Comparison of ENCODE assay signal across 28 cellular contexts in genomic region chr1:15065291-15065690, GRCh38.
"Had no signal": no experiment of that assay in that cellular context is flagged by ENCODE, and none has a peak within 500 bp of the region (broad histone marks: within the 10 kb centered on the region; RNA-seq: fewer than 3 reads in every experiment).

No MANE protein-coding gene starts in this region.

- H3K9me3 ChIP-seq: adrenal gland, body of pancreas, gastrocnemius medialis had no signal

- H3K4me1 Mint-ChIP-seq: activated CD4-positive, alpha-beta memory T cell treated with anti-CD3 and anti-CD28 coated beads, Interleukin-2, amount 10 ng/mL, durations not matched to agents 7 days and 5 days; activated CD4-positive, alpha-beta T cell treated with anti-CD3 and anti-CD28 coated beads, Interleukin-2, amount 10 ng/mL, durations not matched to agents 7 days and 5 days; activated naive CD4-positive, alpha-beta T cell treated with anti-CD3 and anti-CD28 coated beads, Interleukin-2, amount 50 U/mL, for 24 hours had no signal

- H3K4me3 ChIP-seq: adrenal gland, body of pancreas, esophagus muscularis mucosa, gastrocnemius medialis had no signal

- H3K36me3 ChIP-seq: gastrocnemius medialis had no signal

- DNase-seq: activated CD4-positive, alpha-beta memory T cell treated with anti-CD3 and anti-CD28 coated beads, Interleukin-2, amount 10 ng/mL, durations not matched to agents 7 days and 5 days; activated CD4-positive, alpha-beta T cell treated with anti-CD3 and anti-CD28 coated beads for 1 hour; activated CD4-positive, alpha-beta T cell treated with anti-CD3 and anti-CD28 coated beads for 4 hours; activated CD4-positive, alpha-beta T cell treated with anti-CD3 and anti-CD28 coated beads, Interleukin-2, amount 10 ng/mL, durations not matched to agents 7 days and 5 days; activated CD4-positive, alpha-beta T cell treated with anti-CD3 and anti-CD28 coated beads, Interleukin-2, amount 50 U/mL, for 4 hours; activated CD4-positive, CD25-positive, alpha-beta regulatory T cell; activated effector memory CD4-positive, alpha-beta T cell treated with anti-CD3 and anti-CD28 coated beads, Interleukin-2, amount 50 U/mL, for 16 hours; activated naive CD4-positive, alpha-beta T cell treated with anti-CD3 and anti-CD28 coated beads for 36 hours; activated naive CD8-positive, alpha-beta T cell treated with anti-CD3 and anti-CD28 coated beads for 36 hours; activated naive CD8-positive, alpha-beta T cell treated with anti-CD3 and anti-CD28 coated beads, Interleukin-2, amount 50 U/mL, for 24 hours; activated T-cell treated with anti-CD3 and anti-CD28 coated beads, Interleukin-2, amount 50 U/mL, for 4 hours; adrenal gland; amygdala; aorta; body of pancreas; caudate nucleus; cortex of kidney; dermis blood vessel endothelial cell; effector CD4-positive, alpha-beta T cell; erythroblast; foreskin keratinocyte; gastrocnemius medialis; T-helper 2 cell had no signal

- H3K27me3 Mint-ChIP-seq: activated CD4-positive, alpha-beta memory T cell treated with anti-CD3 and anti-CD28 coated beads, Interleukin-2, amount 10 ng/mL, durations not matched to agents 7 days and 5 days; activated CD4-positive, alpha-beta T cell treated with anti-CD3 and anti-CD28 coated beads, Interleukin-2, amount 10 ng/mL, durations not matched to agents 7 days and 5 days; activated naive CD4-positive, alpha-beta T cell treated with anti-CD3 and anti-CD28 coated beads, Interleukin-2, amount 50 U/mL, for 24 hours; activated naive CD8-positive, alpha-beta T cell treated with anti-CD3 and anti-CD28 coated beads for 36 hours; activated naive CD8-positive, alpha-beta T cell treated with anti-CD3 and anti-CD28 coated beads, Interleukin-2, amount 50 U/mL, for 24 hours had no signal

- H3K27ac Mint-ChIP-seq: activated CD4-positive, alpha-beta memory T cell treated with anti-CD3 and anti-CD28 coated beads, Interleukin-2, amount 10 ng/mL, durations not matched to agents 7 days and 5 days; activated CD4-positive, alpha-beta T cell treated with anti-CD3 and anti-CD28 coated beads, Interleukin-2, amount 10 ng/mL, durations not matched to agents 7 days and 5 days; activated naive CD4-positive, alpha-beta T cell treated with anti-CD3 and anti-CD28 coated beads for 36 hours; activated naive CD4-positive, alpha-beta T cell treated with anti-CD3 and anti-CD28 coated beads, Interleukin-2, amount 50 U/mL, for 24 hours; activated naive CD8-positive, alpha-beta T cell treated with anti-CD3 and anti-CD28 coated beads for 36 hours; activated naive CD8-positive, alpha-beta T cell treated with anti-CD3 and anti-CD28 coated beads, Interleukin-2, amount 50 U/mL, for 24 hours; activated T-helper 1 cell treated with anti-CD3 and anti-CD28 coated beads, Interleukin-12 subunit alpha, Interleukin-12 subunit beta, Interleukin-2, Interleukin-4 antibody, amounts not matched to agents 30 ng/mL and 10 ng/mL and 1 ng/mL, durations not matched to agents 14 hours and 24 hours and 36 hours; activated T-helper 2 cell treated with anti-CD3 and anti-CD28 coated beads, Interferon-gamma antibody, Interleukin-2, Interleukin-4, amounts not matched to agents 10 μg/mL and 5 μg/mL and 100 μg/mL, durations not matched to agents 14 hours and 24 hours and 36 hours had no signal

- H3K4me3 Mint-ChIP-seq: activated CD4-positive, alpha-beta memory T cell treated with anti-CD3 and anti-CD28 coated beads, Interleukin-2, amount 10 ng/mL, durations not matched to agents 7 days and 5 days; activated CD4-positive, alpha-beta T cell treated with anti-CD3 and anti-CD28 coated beads, Interleukin-2, amount 10 ng/mL, durations not matched to agents 7 days and 5 days; activated naive CD4-positive, alpha-beta T cell treated with anti-CD3 and anti-CD28 coated beads for 36 hours; activated naive CD8-positive, alpha-beta T cell treated with anti-CD3 and anti-CD28 coated beads for 36 hours; activated naive CD8-positive, alpha-beta T cell treated with anti-CD3 and anti-CD28 coated beads, Interleukin-2, amount 50 U/mL, for 24 hours; activated T-cell treated with anti-CD3 and anti-CD28 coated beads, Interleukin-2, amount 50 U/mL, for 4 hours; activated T-helper 1 cell treated with anti-CD3 and anti-CD28 coated beads, Interleukin-12 subunit alpha, Interleukin-12 subunit beta, Interleukin-2, Interleukin-4 antibody, amounts not matched to agents 30 ng/mL and 10 ng/mL and 1 ng/mL, durations not matched to agents 14 hours and 24 hours and 36 hours had no signal

- H3K27ac ChIP-seq: body of pancreas, esophagus muscularis mucosa, gastrocnemius medialis had no signal

- H3K27me3 ChIP-seq: adrenal gland, body of pancreas, esophagus muscularis mucosa, foreskin keratinocyte, gastrocnemius medialis had no signal

- H3K36me3 Mint-ChIP-seq: activated naive CD4-positive, alpha-beta T cell treated with anti-CD3 and anti-CD28 coated beads, Interleukin-2, amount 50 U/mL, for 24 hours had no signal

- H3K4me1 ChIP-seq: adrenal gland, body of pancreas, esophagus muscularis mucosa, gastrocnemius medialis had no signal

- ATAC-seq: activated naive CD8-positive, alpha-beta T cell treated with anti-CD3 and anti-CD28 coated beads, Interleukin-2, amount 50 U/mL, for 24 hours; activated T-cell treated with anti-CD3 and anti-CD28 coated beads, Interleukin-2, amount 50 U/mL, for 4 hours; body of pancreas; gastrocnemius medialis had no signal

- H3K9me3 Mint-ChIP-seq: activated naive CD4-positive, alpha-beta T cell treated with anti-CD3 and anti-CD28 coated beads for 36 hours; activated naive CD4-positive, alpha-beta T cell treated with anti-CD3 and anti-CD28 coated beads, Interleukin-2, amount 50 U/mL, for 24 hours; activated naive CD8-positive, alpha-beta T cell treated with anti-CD3 and anti-CD28 coated beads, Interleukin-2, amount 50 U/mL, for 24 hours; activated T-helper 2 cell treated with anti-CD3 and anti-CD28 coated beads, Interferon-gamma antibody, Interleukin-2, Interleukin-4, amounts not matched to agents 10 μg/mL and 5 μg/mL and 100 μg/mL, durations not matched to agents 14 hours and 24 hours and 36 hours; effector memory CD8-positive, alpha-beta T cell had no signal
